Comparison of ENCODE assay signal across 21 cellular contexts in genomic region chr12:1705774-1706173, GRCh38. TPM values are rescaled to one million over a fixed set of nuclear protein-coding genes. Genes with fewer than 3 reads are reported as not detected.
DNase-seq lines count a peak whose midpoint lies in the region; FAIRE-seq and TF ChIP-seq lines count a peak whose summit lies in the region.
"Had no signal": no experiment of that assay in that cellular context is flagged by ENCODE, and none has a peak within 500 bp of the region (broad histone marks: within the 10 kb centered on the region; RNA-seq: fewer than 3 reads in every experiment).

No MANE protein-coding gene starts in this region.

- H3K4me3 Mint-ChIP-seq in mesothelial cell of epicardium (no peak overlapping the region), H9 (no peak overlapping the region), endothelial cell (ENCODE audit: unreplicated experiment) (no peak overlapping the region)
- H3K4me3 Mint-ChIP-seq: HFFc6 had no signal

- no peak overlapping the region for H3K9ac ChIP-seq in H9 (ENCODE audit: extremely low read depth, insufficient read length, low read length)

- H3K79me1 ChIP-seq in H9 (ENCODE audit: insufficient read depth, low read depth, low read length, poor library complexity, severe bottlenecking): peaks cover 5% of the 10 kb centered on the region

- H4K20me1 ChIP-seq in H9 (ENCODE audit: control insufficient read depth, insufficient read depth, insufficient read length): no peaks in the 10 kb centered on the region

- DNase-seq in CD1c-positive myeloid dendritic cell (ENCODE audit: extremely low spot score): peak; percentile 43
- no peak for DNase-seq in GM18507 (ENCODE audit: extremely low spot score, insufficient read length, low read depth)
- no peak for DNase-seq in adrenal gland
- no peak for DNase-seq in mesothelial cell of epicardium (ENCODE audit: low spot score in 2 of 2, unreplicated experiment in 2 of 2)
- no peak for DNase-seq in GDM1 (lab: John Stamatoyannopoulos, UW)
- no peak for DNase-seq in H9
- DNase-seq in endothelial cell (ENCODE audit: low spot score): no peak
- DNase-seq: Caco-2; CD4-positive, alpha-beta memory T cell; DMS 273 treated with DMSO at 0.1 percent for 48 hours; DMS79 treated with DMSO at 0.1 percent for 48 hours; GOT3; HFFc6; KBM-7; MM.1S; NCI-H1694; NCI-H2081; NCI-H2171; NCI-H524 treated with DMSO at 0.1 percent for 48 hours; RPMI8226; SHP77 had no signal

- no peak overlapping the region for H2BK20ac ChIP-seq in H9 (ENCODE audit: low read depth, low read length, poor library complexity, severe bottlenecking)

- H3K27ac ChIP-seq in adrenal gland (peak overlapping the region in 3 of 5 donors; percentile 20 to 56 (median 25)), H9 (ENCODE audit: insufficient read length, low read depth, low read length) (no peak overlapping the region)

- H4K91ac ChIP-seq in H9 (ENCODE audit: insufficient read length, low read depth, low read length): no peak overlapping the region

- no peaks in the 10 kb centered on the region for H3K27me3 Mint-ChIP-seq in mesothelial cell of epicardium (ENCODE audit: low read depth)
- H3K27me3 Mint-ChIP-seq in H9 (ENCODE audit: low read depth): no peaks in the 10 kb centered on the region
- no peaks in the 10 kb centered on the region for H3K27me3 Mint-ChIP-seq in endothelial cell (ENCODE audit: unreplicated experiment)
- H3K27me3 Mint-ChIP-seq: CD4-positive, alpha-beta memory T cell had no signal

- no peak overlapping the region for H3K18ac ChIP-seq in H9 (ENCODE audit: insufficient read length, low read depth, low read length)

- H3K4me1 ChIP-seq in adrenal gland (replicated peaks in 1 of 2) (peaks cover 35 to 62% of the 10 kb centered on the region in 2 donors), H9 (ENCODE audit: insufficient read depth, low read length) (no peaks in the 10 kb centered on the region)

- no peak overlapping the region for H3T11ph ChIP-seq in H9 (ENCODE audit: low read length)

- no peak overlapping the region for H3K4me3 ChIP-seq in adrenal gland

- no peak for TF ChIP-seq POLR2A in adrenal gland (IDR thresholded peaks at IDR 0.05)

- H2BK15ac ChIP-seq in H9 (ENCODE audit: low read depth, low read length): no peak overlapping the region

- peak; percentile 52 for FAIRE-seq in GM18507 (lab: Jason Lieb, UNC)

- H3K36me3 Mint-ChIP-seq in mesothelial cell of epicardium: peaks cover 6% of the 10 kb centered on the region
- H3K36me3 Mint-ChIP-seq in H9 (ENCODE audit: insufficient read depth in 1 of 3, low read depth in 3 of 3): peaks cover 4 to 16% (median 9%) of the 10 kb centered on the region in 3 experiments; a peak in 6 of 7 replicates
- no peaks in the 10 kb centered on the region for H3K36me3 Mint-ChIP-seq in endothelial cell (ENCODE audit: low read depth, unreplicated experiment)

- H3K9me3 ChIP-seq in adrenal gland (replicated peaks in 1 of 3): no peaks in the 10 kb centered on the region
- no peaks in the 10 kb centered on the region for H3K9me3 ChIP-seq in H9 (ENCODE audit: control insufficient read depth, low read depth, low read length)
- H3K9me3 ChIP-seq: Caco-2 had no signal

- H3K27me3 ChIP-seq in adrenal gland (no peaks in the 10 kb centered on the region), H9 (ENCODE audit: insufficient read depth, low read length) (no peaks in the 10 kb centered on the region)

- peaks cover 23% of the 10 kb centered on the region; the same call in 1 of the 2 replicates for H3K79me2 ChIP-seq in H9 (ENCODE audit: insufficient read depth, low read length)

- H3K27ac Mint-ChIP-seq in mesothelial cell of epicardium (peak overlapping the region; percentile 21), H9 (no peak overlapping the region), endothelial cell (ENCODE audit: unreplicated experiment) (no peak overlapping the region)
- H3K27ac Mint-ChIP-seq: CD4-positive, alpha-beta memory T cell; HFFc6 had no signal

- H2BK12ac ChIP-seq in H9 (ENCODE audit: insufficient read length, low read depth, low read length): no peak overlapping the region

- H2AFZ ChIP-seq in H9 (ENCODE audit: low read length): no peak overlapping the region

- no peak overlapping the region for H4K8ac ChIP-seq in H9 (replicated peaks; ENCODE audit: insufficient read length, low read depth, low read length)

- H3K23me2 ChIP-seq in H9 (ENCODE audit: insufficient read length, low read depth, low read length, poor library complexity, severe bottlenecking): no peaks in the 10 kb centered on the region

- intact Hi-C loops in adrenal gland (cut with DNase I): no loop called here

- no peak overlapping the region for H3K4me2 ChIP-seq in H9 (ENCODE audit: insufficient read depth, insufficient read length, low read length)

- no peak overlapping the region for H3K14ac ChIP-seq in H9 (ENCODE audit: insufficient read depth, low read length)

- TF ChIP-seq CTCF in adrenal gland (IDR thresholded peaks at IDR 0.05) (no peak), mesothelial cell of epicardium (IDR thresholded peaks at IDR 0.05; ENCODE audit: unreplicated experiment) (no peak), H9 (conservative IDR thresholded peaks at IDR 0.05) (no peak), endothelial cell (IDR thresholded peaks at IDR 0.05; ENCODE audit: unreplicated experiment) (no peak)

- H3K56ac ChIP-seq in H9 (ENCODE audit: insufficient read length, low read depth, low read length): no peak overlapping the region

- H2BK120ac ChIP-seq in H9 (ENCODE audit: low read depth, low read length, poor library complexity, severe bottlenecking): no peak overlapping the region

- no peak overlapping the region for H2BK5ac ChIP-seq in H9 (ENCODE audit: insufficient read length, low read length)

- H3K36me3 ChIP-seq in adrenal gland (replicated peaks in 1 of 2): no peaks in the 10 kb centered on the region

- no peak overlapping the region for H2AK5ac ChIP-seq in H9 (ENCODE audit: insufficient read length, low read length)

- H3K4me1 Mint-ChIP-seq in mesothelial cell of epicardium (peaks cover 25% of the 10 kb centered on the region), H9 (peaks cover 3 to 10% of the 10 kb centered on the region in 2 experiments; a peak in 2 of 4 replicates), endothelial cell (ENCODE audit: unreplicated experiment) (peaks cover 3% of the 10 kb centered on the region)

- no peak overlapping the region for H4K5ac ChIP-seq in H9 (ENCODE audit: insufficient read length, low read depth, low read length)

- H3K9me3 Mint-ChIP-seq in mesothelial cell of epicardium: no peaks in the 10 kb centered on the region
- peaks cover 0 to 5% of the 10 kb centered on the region in 2 experiments; a peak in 2 of 5 replicates for H3K9me3 Mint-ChIP-seq in H9
- H3K9me3 Mint-ChIP-seq in endothelial cell (ENCODE audit: unreplicated experiment): no peaks in the 10 kb centered on the region
- H3K9me3 Mint-ChIP-seq: CD4-positive, alpha-beta memory T cell; HFFc6 had no signal

- no peak overlapping the region for H3K23ac ChIP-seq in H9 (ENCODE audit: insufficient read length, low read depth, low read length)

- 82 to 93% (median 89%) methylated on average over 2 of the region's 2 CpGs for WGBS in adrenal gland, 4 donors
- WGBS in H9 (ENCODE audit: extremely low coverage, insufficient read length, low lambda C conversion rate): no CpG with 5 or more reads among the region's 2 CpGs

- no peak overlapping the region for H3K4ac ChIP-seq in H9 (ENCODE audit: low read depth, low read length)

RNA-seq across cellular contexts. Expression of gene ADIPOR2, which starts 14.9 kb away (rescaled TPM):
- total RNA-seq in adrenal gland: 100 to 1,000 TPM in 5 of 8 donors, 10 to 100 TPM in 3; 59.5 to 214 (median 130) TPM
- 100 to 1,000 TPM in 1 of 3 donors, 10 to 100 TPM in 2; 46.2 to 147 (median 66.0) TPM for polyA plus RNA-seq in adrenal gland
- total RNA-seq in mesothelial cell of epicardium: 77.2 to 87.3 TPM (median 77.4 TPM) in 3 replicates
- total RNA-seq in H9 (2021): 44.2 and 45.3 TPM in 2 replicates
- total RNA-seq in endothelial cell (ENCODE audit: unreplicated experiment): 41.8 TPM
